In the genomic region with DNA sequence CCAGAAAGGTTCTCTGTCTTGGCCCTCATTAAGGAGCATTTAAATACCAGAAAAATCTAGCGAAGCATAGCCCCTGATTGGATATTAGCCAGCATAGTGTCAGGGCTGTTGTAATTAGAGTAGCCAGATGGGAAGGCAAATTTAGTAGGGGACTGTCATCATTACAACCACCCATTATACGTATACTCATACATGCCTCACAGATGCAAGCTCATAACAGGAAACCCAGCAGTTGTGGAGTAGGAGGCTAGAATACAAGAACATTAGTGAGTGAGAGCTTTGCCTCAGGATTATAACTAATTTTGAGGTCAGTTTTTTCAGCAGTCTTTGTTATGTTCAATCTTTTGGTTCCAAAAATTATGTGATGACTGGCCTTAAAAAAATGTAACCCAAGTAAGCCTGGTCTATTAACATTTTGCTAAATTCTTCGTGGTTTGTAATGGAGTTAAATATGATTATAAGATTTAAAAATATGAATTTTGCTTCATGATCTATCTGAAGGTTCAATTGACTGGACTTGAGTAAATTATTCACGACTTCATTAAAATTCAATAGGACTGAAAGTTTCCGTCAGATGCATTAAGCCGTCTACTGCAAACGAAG, we compare ENCODE assay signal across 1 cellular context.
TF ChIP-seq lines count a peak whose summit lies in the region.

No MANE protein-coding gene starts in this region.

TF ChIP-seq in IMR-90, 13 proteins besides CTCF, POLR2A, EP300 and RAD21:
- no peak for TF ChIP-seq CEBPB (IDR thresholded peaks at IDR 0.05; ENCODE audit: low read depth, low read length)
- no peak for TF ChIP-seq CHD1 (IDR thresholded peaks at IDR 0.05; ENCODE audit: low read depth, low read length)
- no peak for TF ChIP-seq BHLHE40 (IDR thresholded peaks at IDR 0.05; ENCODE audit: low read depth, low read length)
TF ChIP-seq in IMR-90: peak in this region for 0.
